8 cellular contexts compared by ENCODE assay signal in genomic region chr20:41318271-41318649, GRCh38. TPM values are rescaled to one million over a fixed set of nuclear protein-coding genes. Genes with fewer than 3 reads are reported as not detected.
DNase-seq lines count a peak whose midpoint lies in the region.

No MANE protein-coding gene starts in this region.

- H3K36me3 ChIP-seq in stomach smooth muscle (ENCODE audit: control insufficient read depth in 2 of 2, insufficient read depth in 2 of 2, low read length in 2 of 2), result no peaks in the 10 kb centered on the region

- peaks cover 6% of the 10 kb centered on the region for H3K27me3 Mint-ChIP-seq in T-helper 1 cell treated with Interleukin-12 subunit alpha and Interleukin-12 subunit beta and Interleukin-4 antibody, amounts not matched to agents 30 μg/mL and 1 μg/mL, for 36 hours (ENCODE audit: low read depth)
- peaks cover 4% of the 10 kb centered on the region for H3K27me3 Mint-ChIP-seq in activated CD4-positive, alpha-beta memory T cell treated with anti-CD3 and anti-CD28 coated beads, Interleukin-2, amount 10 ng/mL, durations not matched to agents 7 days and 5 days

- H3K4me3 ChIP-seq in stomach smooth muscle (ENCODE audit: low read length in 2 of 2), result peak overlapping the region in 1 of 2 donors; percentile 88

- no peaks in the 10 kb centered on the region for H3K9me3 ChIP-seq in stomach smooth muscle (ENCODE audit: control insufficient read depth in 2 of 2, low read length in 2 of 2)

- H3K27ac ChIP-seq in stomach smooth muscle (ENCODE audit: low read length), result peak overlapping the region; percentile 64

- no peaks in the 10 kb centered on the region for H3K9me3 Mint-ChIP-seq in T-helper 1 cell treated with Interleukin-12 subunit alpha and Interleukin-12 subunit beta and Interleukin-4 antibody, amounts not matched to agents 30 μg/mL and 1 μg/mL, for 36 hours
- H3K9me3 Mint-ChIP-seq in activated CD4-positive, alpha-beta memory T cell treated with anti-CD3 and anti-CD28 coated beads, Interleukin-2, amount 10 ng/mL, durations not matched to agents 7 days and 5 days, result no peaks in the 10 kb centered on the region

- peak overlapping the region; percentile 31 to 76 for H3K9ac ChIP-seq in stomach smooth muscle (ENCODE audit: low read length in 2 of 2)

- H3K4me3 Mint-ChIP-seq in T-helper 1 cell treated with Interleukin-12 subunit alpha and Interleukin-12 subunit beta and Interleukin-4 antibody, amounts not matched to agents 30 μg/mL and 1 μg/mL, for 36 hours, result peak overlapping the region; percentile 67
- peak overlapping the region; percentile 59 for H3K4me3 Mint-ChIP-seq in activated CD4-positive, alpha-beta memory T cell treated with anti-CD3 and anti-CD28 coated beads, Interleukin-2, amount 10 ng/mL, durations not matched to agents 7 days and 5 days

- peaks cover 22% of the 10 kb centered on the region for H3K4me1 ChIP-seq in stomach smooth muscle (ENCODE audit: control insufficient read depth, insufficient read depth, low read length)

- H3K36me3 Mint-ChIP-seq in T-helper 1 cell treated with Interleukin-12 subunit alpha and Interleukin-12 subunit beta and Interleukin-4 antibody, amounts not matched to agents 30 μg/mL and 1 μg/mL, for 36 hours (ENCODE audit: low read depth), result no peaks in the 10 kb centered on the region
- no peaks in the 10 kb centered on the region for H3K36me3 Mint-ChIP-seq in activated CD4-positive, alpha-beta memory T cell treated with anti-CD3 and anti-CD28 coated beads, Interleukin-2, amount 10 ng/mL, durations not matched to agents 7 days and 5 days (ENCODE audit: low read depth)

- H3K27me3 ChIP-seq in stomach smooth muscle (ENCODE audit: control insufficient read depth in 1 of 2, insufficient read depth in 2 of 2, low read length in 2 of 2), result no peaks in the 10 kb centered on the region

- H3K4me1 Mint-ChIP-seq in T-helper 1 cell treated with Interleukin-12 subunit alpha and Interleukin-12 subunit beta and Interleukin-4 antibody, amounts not matched to agents 30 μg/mL and 1 μg/mL, for 36 hours (ENCODE audit: low read depth), result peaks cover 19% of the 10 kb centered on the region
- H3K4me1 Mint-ChIP-seq in activated CD4-positive, alpha-beta memory T cell treated with anti-CD3 and anti-CD28 coated beads, Interleukin-2, amount 10 ng/mL, durations not matched to agents 7 days and 5 days, result peaks cover 28% of the 10 kb centered on the region

- POLR2A ChIA-PET in activated CD4-positive, alpha-beta memory T cell treated with anti-CD3 and anti-CD28 coated beads, Interleukin-2, amount 10 ng/mL, durations not matched to agents 7 days and 5 days (lab: Charles Lee), result no interaction called here

- H3K27ac Mint-ChIP-seq in T-helper 1 cell treated with Interleukin-12 subunit alpha and Interleukin-12 subunit beta and Interleukin-4 antibody, amounts not matched to agents 30 μg/mL and 1 μg/mL, for 36 hours, result no peak overlapping the region
- H3K27ac Mint-ChIP-seq in activated CD4-positive, alpha-beta memory T cell treated with anti-CD3 and anti-CD28 coated beads, Interleukin-2, amount 10 ng/mL, durations not matched to agents 7 days and 5 days, result no peak overlapping the region

- CTCF ChIA-PET in activated CD4-positive, alpha-beta memory T cell treated with anti-CD3 and anti-CD28 coated beads, Interleukin-2, amount 10 ng/mL, durations not matched to agents 7 days and 5 days (lab: Charles Lee), result no interaction called here

- no peak for DNase-seq in T-helper 1 cell
- DNase-seq in activated CD4-positive, alpha-beta memory T cell treated with anti-CD3 and anti-CD28 coated beads, Interleukin-2, amount 10 ng/mL, durations not matched to agents 7 days and 5 days, result no peak
- DNase-seq in inferior parietal cortex (ENCODE audit: extremely low spot score), result peak; percentile 31
- no peak for DNase-seq in NCI-H226
- DNase-seq in NCI-H2029 treated with DMSO at 0.1 percent for 48 hours (lab: John Stamatoyannopoulos, UW), result no peak
- DNase-seq in OCI-M1 (lab: John Stamatoyannopoulos, UW), result no peak

RNA-seq across cellular contexts. Expression of gene ZHX3, which starts 0.7 kb away (rescaled TPM):
- 1 to 10 TPM; 5.9 to 8.7 TPM for total RNA-seq in activated CD4-positive, alpha-beta memory T cell treated with anti-CD3 and anti-CD28 coated beads, Interleukin-2, amount 10 ng/mL, durations not matched to agents 7 days and 5 days

RNA-seq across cellular contexts. Expression of gene LPIN3, which starts 22.4 kb away (rescaled TPM):
- total RNA-seq in activated CD4-positive, alpha-beta memory T cell treated with anti-CD3 and anti-CD28 coated beads, Interleukin-2, amount 10 ng/mL, durations not matched to agents 7 days and 5 days, result under 1 TPM; 0.65 to 0.68 TPM

RNA-seq across cellular contexts. Expression of gene EMILIN3, which starts 48.4 kb away (rescaled TPM):
- not detected for total RNA-seq in activated CD4-positive, alpha-beta memory T cell treated with anti-CD3 and anti-CD28 coated beads, Interleukin-2, amount 10 ng/mL, durations not matched to agents 7 days and 5 days
